30 cellular contexts compared by ENCODE assay signal in the genomic region with DNA sequence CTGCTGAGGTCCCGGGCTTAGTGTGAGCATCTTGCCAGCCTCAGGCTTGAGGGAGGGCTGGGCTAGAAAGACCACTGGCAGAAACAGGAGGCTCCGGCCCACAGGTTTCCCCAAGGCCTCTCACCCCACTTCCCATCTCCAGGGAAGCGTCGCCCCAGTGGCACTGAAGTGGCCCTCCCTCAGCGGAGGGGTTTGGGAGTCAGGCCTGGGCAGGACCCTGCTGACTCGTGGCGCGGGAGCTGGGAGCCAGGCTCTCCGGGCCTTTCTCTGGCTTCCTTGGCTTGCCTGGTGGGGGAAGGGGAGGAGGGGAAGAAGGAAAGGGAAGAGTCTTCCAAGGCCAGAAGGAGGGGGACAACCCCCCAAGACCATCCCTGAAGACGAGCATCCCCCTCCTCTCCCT. TPM values are rescaled to one million over a fixed set of nuclear protein-coding genes. Genes with fewer than 3 reads are reported as not detected.
"Had no signal": no experiment of that assay in that cellular context is flagged by ENCODE, and none has a peak within 500 bp of the region (broad histone marks: within the 10 kb centered on the region; RNA-seq: fewer than 3 reads in every experiment).

No MANE protein-coding gene starts in this region.

- H3K4me3 Mint-ChIP-seq: endodermal cell; naive thymus-derived CD8-positive, alpha-beta T cell; neural crest cell; stimulated activated memory B cell treated with anti-CD40 and anti-IgM and Interleukin-4, amounts not matched to agents 10 μg/mL and 1 μg/mL and 100 μg/mL, for 72 hours; stimulated activated naive CD8-positive, alpha-beta T cell treated with anti-CD3 and anti-CD28 coated beads, Interleukin-15, Interleukin-2, amounts not matched to agents 100 ng/mL and 50 ng/mL, for 24 hours had no signal

- H3K4me3 ChIP-seq: coronary artery, heart left ventricle, mucosa of descending colon, psoas muscle, spleen, tibial artery, upper lobe of left lung, uterus had no signal

- DNase-seq: effector CD4-positive, alpha-beta T cell; erythroblast; foreskin melanocyte; hippocampal formation; left colon; mucosa of descending colon; naive thymus-derived CD8-positive, alpha-beta T cell; occipital lobe; retina; spleen; stimulated activated CD4-positive, alpha-beta T cell treated with anti-CD3 and anti-CD28 coated beads, Interleukin-1b, Interleukin-23, amount 100 ng/mL, for 48 hours; stimulated activated CD4-positive, alpha-beta T cell treated with anti-CD3 and anti-CD28 coated beads, Interleukin-4, amount 100 ng/mL, for 24 hours; tibial artery; uterus had no signal

- H3K27me3 ChIP-seq: upper lobe of left lung, uterus had no signal

- H3K9ac ChIP-seq: parathyroid adenoma had no signal

- H3K9me3 ChIP-seq: heart left ventricle, mucosa of descending colon, psoas muscle, spleen, tibial artery, upper lobe of left lung, uterus had no signal

- H3K9me3 Mint-ChIP-seq: endodermal cell; naive thymus-derived CD8-positive, alpha-beta T cell; neural crest cell; stimulated activated memory B cell treated with anti-CD40 and anti-IgM and Interleukin-4, amounts not matched to agents 10 μg/mL and 1 μg/mL and 100 μg/mL, for 72 hours; stimulated activated naive CD8-positive, alpha-beta T cell treated with anti-CD3 and anti-CD28 coated beads, Interleukin-15, Interleukin-2, amounts not matched to agents 100 ng/mL and 50 ng/mL, for 24 hours had no signal

- H2AFZ ChIP-seq: parathyroid adenoma had no signal

- H3K27ac ChIP-seq: coronary artery, heart left ventricle, parathyroid adenoma, psoas muscle, spleen, tibial artery, upper lobe of left lung, uterus had no signal

- H3K79me2 ChIP-seq: parathyroid adenoma had no signal

- H3K27ac Mint-ChIP-seq: endodermal cell; stimulated activated memory B cell treated with anti-CD40 and anti-IgM and Interleukin-4, amounts not matched to agents 10 μg/mL and 1 μg/mL and 100 μg/mL, for 72 hours; stimulated activated naive CD8-positive, alpha-beta T cell treated with anti-CD3 and anti-CD28 coated beads, Interleukin-15, Interleukin-2, amounts not matched to agents 100 ng/mL and 50 ng/mL, for 24 hours had no signal

- H3K36me3 ChIP-seq: upper lobe of left lung, uterus had no signal

- ATAC-seq: heart left ventricle; left colon; mucosa of descending colon; naive thymus-derived CD8-positive, alpha-beta T cell; psoas muscle; sciatic nerve; stimulated activated memory B cell treated with anti-CD40 and anti-IgM and Interleukin-4, amounts not matched to agents 10 μg/mL and 1 μg/mL and 100 μg/mL, for 72 hours had no signal

- H3K36me3 Mint-ChIP-seq: stimulated activated memory B cell treated with anti-CD40 and anti-IgM and Interleukin-4, amounts not matched to agents 10 μg/mL and 1 μg/mL and 100 μg/mL, for 72 hours had no signal

- H3K4me1 ChIP-seq: parathyroid adenoma, psoas muscle had no signal

RNA-seq across cellular contexts. Expression of gene HTR6, which starts 7.2 kb away (rescaled TPM):
- total RNA-seq: endothelial cell of umbilical vein; glomerular endothelial cell; heart left ventricle; kidney epithelial cell; left colon; liver; lung microvascular endothelial cell; mucosa of descending colon; naive thymus-derived CD8-positive, alpha-beta T cell; neural crest cell; psoas muscle; sciatic nerve; skeletal muscle tissue; upper lobe of left lung; uterus had no signal
- polyA plus RNA-seq: endothelial cell of umbilical vein, heart left ventricle, liver, psoas muscle had no signal
